ENCODE assay signal across 16 cellular contexts in genomic region chr13:99295488-99296252, GRCh38. TPM values are rescaled to one million over a fixed set of nuclear protein-coding genes. Genes with fewer than 3 reads are reported as not detected.
A peak's percentile ranks its signal among the peaks of the same experiment; 100 is the strongest.
DNase-seq lines count a peak whose midpoint lies in the region; ATAC-seq and TF ChIP-seq lines count a peak whose summit lies in the region.
"Had no signal": no experiment of that assay in that cellular context is flagged by ENCODE, and none has a peak within 500 bp of the region (broad histone marks: within the 10 kb centered on the region; RNA-seq: fewer than 3 reads in every experiment).

No MANE protein-coding gene starts in this region.

- DNase-seq in NCI-H748 (lab: John Stamatoyannopoulos, UW; ENCODE audit: unreplicated experiment) (peak; percentile 29), NCI-H748 treated with DMSO at 0.1 percent for 48 hours (lab: John Stamatoyannopoulos, UW) (no peak), memory B cell (ENCODE audit: low spot score in 2 of 2) (no peak), NOMO-1 (lab: John Stamatoyannopoulos, UW; ENCODE audit: unreplicated experiment in 2 of 2) (no peak), GM10248 (ENCODE audit: extremely low spot score) (no peak), foreskin melanocyte (no peak)
- DNase-seq in activated T-helper 1 cell treated with anti-CD3 and anti-CD28 coated beads, Interleukin-12 subunit alpha, Interleukin-12 subunit beta, Interleukin-2, Interleukin-4 antibody, amounts not matched to agents 30 ng/mL and 10 ng/mL and 1 ng/mL, durations not matched to agents 14 hours and 24 hours and 36 hours (ENCODE audit: low spot score) = no peak
- DNase-seq: activated CD4-positive, CD25-positive, alpha-beta regulatory T cell; aorta; MG63; NCI-H1694 treated with DMSO at 0.1 percent for 48 hours had no signal

- H3K4me3 Mint-ChIP-seq in activated T-helper 1 cell treated with anti-CD3 and anti-CD28 coated beads, Interleukin-12 subunit alpha, Interleukin-12 subunit beta, Interleukin-2, Interleukin-4 antibody, amounts not matched to agents 30 ng/mL and 10 ng/mL and 1 ng/mL, durations not matched to agents 14 hours and 24 hours and 36 hours = peak overlapping the region; percentile 43
- peak overlapping the region; percentile 77 for H3K4me3 Mint-ChIP-seq in memory B cell
- H3K4me3 Mint-ChIP-seq: neural crest cell had no signal

- intact Hi-C loops in activated T-helper 1 cell treated with anti-CD3 and anti-CD28 coated beads, Interleukin-12 subunit alpha, Interleukin-12 subunit beta, Interleukin-2, Interleukin-4 antibody, amounts not matched to agents 30 ng/mL and 10 ng/mL and 1 ng/mL, durations not matched to agents 14 hours and 24 hours and 36 hours (cut with micrococcal nuclease) = loop anchor here (1.0 to 2.0 kb wide), 6 partner anchors 7 to 86 kb away; partner anchors contain the start of genes GPR18 and GPR183

- peaks cover 77% of the 10 kb centered on the region for H3K4me1 Mint-ChIP-seq in activated T-helper 1 cell treated with anti-CD3 and anti-CD28 coated beads, Interleukin-12 subunit alpha, Interleukin-12 subunit beta, Interleukin-2, Interleukin-4 antibody, amounts not matched to agents 30 ng/mL and 10 ng/mL and 1 ng/mL, durations not matched to agents 14 hours and 24 hours and 36 hours (ENCODE audit: low read depth)
- peaks cover 57% of the 10 kb centered on the region for H3K4me1 Mint-ChIP-seq in memory B cell
- H3K4me1 Mint-ChIP-seq: neural crest cell had no signal

- H3K36me3 Mint-ChIP-seq in activated T-helper 1 cell treated with anti-CD3 and anti-CD28 coated beads, Interleukin-12 subunit alpha, Interleukin-12 subunit beta, Interleukin-2, Interleukin-4 antibody, amounts not matched to agents 30 ng/mL and 10 ng/mL and 1 ng/mL, durations not matched to agents 14 hours and 24 hours and 36 hours (ENCODE audit: low read depth) = peaks cover 35% of the 10 kb centered on the region
- H3K36me3 Mint-ChIP-seq in memory B cell = peaks cover 35% of the 10 kb centered on the region

- CTCF ChIA-PET in GM10248 (lab: Yijun Ruan, JAX) = interaction anchor here (0.9 to 1.3 kb wide), 2 partner anchors 14 to 30 kb away, joined by 3 to 4 read pairs; no protein-coding TSS in a partner anchor

- POLR2A ChIA-PET in GM10248 (lab: Yijun Ruan, JAX) = no interaction called here

- TF ChIP-seq CTCF in GM10248 (IDR thresholded peaks at IDR 0.05; ENCODE audit: control extremely low read depth, extremely low read depth, low read depth, missing control alignments) = no peak

- H3K4me3 ChIP-seq in GM08714 (ENCODE audit: low read length) = peak overlapping the region; percentile 53; the same call in 1 of the 2 replicates
- H3K4me3 ChIP-seq: MG63 had no signal

- ATAC-seq in memory B cell (ENCODE audit: low read depth) = peak; percentile 26
- ATAC-seq: HepG2 had no signal

- H3K9me3 Mint-ChIP-seq in activated T-helper 1 cell treated with anti-CD3 and anti-CD28 coated beads, Interleukin-12 subunit alpha, Interleukin-12 subunit beta, Interleukin-2, Interleukin-4 antibody, amounts not matched to agents 30 ng/mL and 10 ng/mL and 1 ng/mL, durations not matched to agents 14 hours and 24 hours and 36 hours = no peaks in the 10 kb centered on the region
- H3K9me3 Mint-ChIP-seq in memory B cell = no peaks in the 10 kb centered on the region
- H3K9me3 Mint-ChIP-seq: neural crest cell had no signal

- no peaks in the 10 kb centered on the region for H3K27me3 Mint-ChIP-seq in activated T-helper 1 cell treated with anti-CD3 and anti-CD28 coated beads, Interleukin-12 subunit alpha, Interleukin-12 subunit beta, Interleukin-2, Interleukin-4 antibody, amounts not matched to agents 30 ng/mL and 10 ng/mL and 1 ng/mL, durations not matched to agents 14 hours and 24 hours and 36 hours (ENCODE audit: insufficient read depth)
- H3K27me3 Mint-ChIP-seq in memory B cell = no peaks in the 10 kb centered on the region

- peak overlapping the region; percentile 85 for H3K27ac Mint-ChIP-seq in activated T-helper 1 cell treated with anti-CD3 and anti-CD28 coated beads, Interleukin-12 subunit alpha, Interleukin-12 subunit beta, Interleukin-2, Interleukin-4 antibody, amounts not matched to agents 30 ng/mL and 10 ng/mL and 1 ng/mL, durations not matched to agents 14 hours and 24 hours and 36 hours
- H3K27ac Mint-ChIP-seq in memory B cell = peak overlapping the region; percentile 89

RNA-seq across cellular contexts. Expression of gene GPR183, which starts 11.5 kb away (rescaled TPM):
- total RNA-seq in activated T-helper 1 cell treated with anti-CD3 and anti-CD28 coated beads, Interleukin-12 subunit alpha, Interleukin-12 subunit beta, Interleukin-2, Interleukin-4 antibody, amounts not matched to agents 30 ng/mL and 10 ng/mL and 1 ng/mL, durations not matched to agents 14 hours and 24 hours and 36 hours = 22.6 and 23.6 TPM in 2 replicates
- total RNA-seq: HepG2, neural crest cell, renal cortical epithelial cell had no signal

RNA-seq across cellular contexts. Expression of gene GPR18, which starts 37.5 kb away (rescaled TPM):
- total RNA-seq in activated T-helper 1 cell treated with anti-CD3 and anti-CD28 coated beads, Interleukin-12 subunit alpha, Interleukin-12 subunit beta, Interleukin-2, Interleukin-4 antibody, amounts not matched to agents 30 ng/mL and 10 ng/mL and 1 ng/mL, durations not matched to agents 14 hours and 24 hours and 36 hours = 12.0 and 15.9 TPM in 2 replicates
- total RNA-seq: cerebellum, HepG2, neural crest cell, renal cortical epithelial cell had no signal
